Comparison of ENCODE assay signal across 26 cellular contexts in the genomic region with DNA sequence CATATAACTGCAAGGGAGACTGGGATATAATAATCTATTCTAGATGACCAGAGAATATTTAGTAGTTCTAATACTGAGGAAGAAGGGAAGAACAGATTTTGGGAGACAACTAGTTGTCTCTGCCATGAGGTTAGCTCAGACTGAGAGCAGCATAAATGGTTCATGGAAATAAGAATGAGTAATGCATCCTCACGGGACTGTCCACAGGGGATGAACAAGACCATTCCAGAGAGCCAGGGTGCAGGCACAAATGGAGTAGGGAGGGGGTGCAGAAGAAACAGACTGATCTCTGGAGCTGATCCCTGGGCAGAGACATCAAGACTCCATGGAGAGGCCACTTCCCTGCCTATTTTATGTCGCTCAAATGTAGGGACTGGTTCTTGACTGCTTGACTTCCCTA. TPM values are rescaled to one million over a fixed set of nuclear protein-coding genes. Genes with fewer than 3 reads are reported as not detected.
DNase-seq lines count a peak whose midpoint lies in the region; ATAC-seq and TF ChIP-seq lines count a peak whose summit lies in the region.
"Had no signal": no experiment of that assay in that cellular context is flagged by ENCODE, and none has a peak within 500 bp of the region (broad histone marks: within the 10 kb centered on the region; RNA-seq: fewer than 3 reads in every experiment).

No MANE protein-coding gene starts in this region.

- no peak for TF ChIP-seq CTCF in natural killer cell (IDR thresholded peaks at IDR 0.05)

- ATAC-seq in natural killer cell treated with Interleukin-12 subunit alpha and Interleukin-12 subunit beta and Interleukin-15 and Interleukin-18, amount 100 ng/mL, for 72 hours, result no peak
- ATAC-seq in natural killer cell, result no peak
- no peak for ATAC-seq in T-cell (replicated peaks in 1 of 4)
- no peak for ATAC-seq in GM19395 (IDR thresholded peaks at IDR 0.05; ENCODE audit: unreplicated experiment)
- ATAC-seq: activated CD8-positive, alpha-beta T cell treated with anti-CD3 and anti-CD28 coated beads, Interleukin-2, amount 10 ng/mL, durations not matched to agents 7 days and 5 days; body of pancreas; heart right ventricle; left colon; pancreas had no signal

- peaks cover 56 to 58% of the 10 kb centered on the region in 2 donors for H3K4me1 Mint-ChIP-seq in natural killer cell treated with Interleukin-12 subunit alpha and Interleukin-12 subunit beta and Interleukin-15 and Interleukin-18, amount 100 ng/mL, for 72 hours (ENCODE audit: low read depth in 2 of 2)
- H3K4me1 Mint-ChIP-seq in natural killer cell (peaks cover 52 to 65% of the 10 kb centered on the region in 2 donors), T-cell (peaks cover 88 to 94% (median 89%) of the 10 kb centered on the region in 3 donors), immature natural killer cell (peaks cover 68 to 83% of the 10 kb centered on the region in 2 donors)

- no peak overlapping the region for H3K4me3 Mint-ChIP-seq in natural killer cell treated with Interleukin-12 subunit alpha and Interleukin-12 subunit beta and Interleukin-15 and Interleukin-18, amount 100 ng/mL, for 72 hours
- H3K4me3 Mint-ChIP-seq in natural killer cell, result no peak overlapping the region
- H3K4me3 Mint-ChIP-seq in T-cell, result no peak overlapping the region
- H3K4me3 Mint-ChIP-seq in immature natural killer cell, result no peak overlapping the region
- H3K4me3 Mint-ChIP-seq: activated CD8-positive, alpha-beta T cell treated with anti-CD3 and anti-CD28 coated beads, Interleukin-2, amount 10 ng/mL, durations not matched to agents 7 days and 5 days had no signal

- intact Hi-C loops in natural killer cell (cut with micrococcal nuclease), result no loop called here

- peaks cover 30% of the 10 kb centered on the region for H3K36me3 Mint-ChIP-seq in natural killer cell treated with Interleukin-12 subunit alpha and Interleukin-12 subunit beta and Interleukin-15 and Interleukin-18, amount 100 ng/mL, for 72 hours
- H3K36me3 Mint-ChIP-seq in natural killer cell (peaks cover 33% of the 10 kb centered on the region), T-cell (peaks cover 71% of the 10 kb centered on the region), immature natural killer cell (peaks cover 41 to 67% (median 49%) of the 10 kb centered on the region in 3 donors)

- CTCF ChIA-PET in T-cell (lab: Charles Lee), result interaction anchor here in 1 of 2 donors (0.7 kb wide), 1 partner anchor 12 kb away, joined by 3 read pairs; no protein-coding TSS in a partner anchor

- no peak overlapping the region for H3K27ac Mint-ChIP-seq in natural killer cell treated with Interleukin-12 subunit alpha and Interleukin-12 subunit beta and Interleukin-15 and Interleukin-18, amount 100 ng/mL, for 72 hours
- H3K27ac Mint-ChIP-seq in natural killer cell (peak overlapping the region in 1 of 2 donors; percentile 50), T-cell (peak overlapping the region; percentile 62 to 80), immature natural killer cell (peak overlapping the region in 5 of 6 donors; percentile 18 to 76 (median 45))

- H3K27me3 Mint-ChIP-seq in natural killer cell treated with Interleukin-12 subunit alpha and Interleukin-12 subunit beta and Interleukin-15 and Interleukin-18, amount 100 ng/mL, for 72 hours, result no peaks in the 10 kb centered on the region
- no peaks in the 10 kb centered on the region for H3K27me3 Mint-ChIP-seq in natural killer cell (ENCODE audit: low read depth in 2 of 2)
- no peaks in the 10 kb centered on the region for H3K27me3 Mint-ChIP-seq in T-cell
- peaks cover 4 to 8% (median 6%) of the 10 kb centered on the region in 3 donors for H3K27me3 Mint-ChIP-seq in immature natural killer cell (ENCODE audit: low read depth in 3 of 3)

- no peaks in the 10 kb centered on the region for H3K9me3 Mint-ChIP-seq in natural killer cell treated with Interleukin-12 subunit alpha and Interleukin-12 subunit beta and Interleukin-15 and Interleukin-18, amount 100 ng/mL, for 72 hours
- H3K9me3 Mint-ChIP-seq in natural killer cell (no peaks in the 10 kb centered on the region), T-cell (no peaks in the 10 kb centered on the region), immature natural killer cell (no peaks in the 10 kb centered on the region)

- peak; percentile 46 for DNase-seq in natural killer cell treated with Interleukin-12 subunit alpha and Interleukin-12 subunit beta and Interleukin-15 and Interleukin-18, amount 100 ng/mL, for 72 hours (ENCODE audit: low spot score)
- DNase-seq in natural killer cell (no peak), T-cell (no peak), immature natural killer cell (no peak), kidney tubule cell (ENCODE audit: low spot score) (no peak), cerebellar nuclear complex (lab: John Stamatoyannopoulos, UW) (no peak)
- DNase-seq: activated CD8-positive, alpha-beta T cell treated with anti-CD3 and anti-CD28 coated beads, Interleukin-2, amount 10 ng/mL, durations not matched to agents 7 days and 5 days; body of pancreas; foreskin fibroblast; GDM1; heart right ventricle; left colon; NCI-H1105 treated with DMSO at 0.1 percent for 48 hours; NCI-H2081; NCI-H82; pancreas; SK-N-SH; stimulated activated CD4-positive, alpha-beta T cell treated with anti-CD3 and anti-CD28 coated beads, Interleukin-4, amount 100 ng/mL, for 1 hour; stimulated activated naive CD4-positive, alpha-beta T cell; T-helper 9 cell; testis had no signal

- POLR2A ChIA-PET in T-cell (lab: Charles Lee), result interaction anchor here (0.6 to 1.5 kb wide), 2 partner anchors 13 to 88 kb away, joined by 3 read pairs; no protein-coding TSS in a partner anchor

RNA-seq across cellular contexts. Expression of a gene that starts 30.4 kb away (rescaled TPM):
- total RNA-seq in natural killer cell treated with Interleukin-12 subunit alpha and Interleukin-12 subunit beta and Interleukin-15 and Interleukin-18, amount 100 ng/mL, for 72 hours, result 100 to 1,000 TPM; 190 to 316 TPM
- 100 to 1,000 TPM; 320 to 563 (median 535) TPM for total RNA-seq in natural killer cell
- total RNA-seq in T-cell, result 100 to 1,000 TPM; 390 to 711 (median 496) TPM
- polyA plus RNA-seq in immature natural killer cell, result 100 to 1,000 TPM in 1 of 3 donors, 10 to 100 TPM in 2; 18.2 to 151 (median 32.8) TPM

RNA-seq across cellular contexts. Expression of a gene that starts 58.0 kb away (rescaled TPM):
- total RNA-seq in natural killer cell treated with Interleukin-12 subunit alpha and Interleukin-12 subunit beta and Interleukin-15 and Interleukin-18, amount 100 ng/mL, for 72 hours, result not detected
- total RNA-seq in natural killer cell, result under 1 TPM in 1 of 3 donors, not detected in 2; 0.14 TPM
- total RNA-seq in T-cell, result under 1 TPM in 3 of 5 donors, not detected in 2; 0.18 to 0.25 (median 0.19) TPM
- polyA plus RNA-seq in immature natural killer cell, result under 1 TPM in 1 of 3 donors, not detected in 2; 0.22 TPM
- total RNA-seq: activated CD8-positive, alpha-beta T cell treated with anti-CD3 and anti-CD28 coated beads, Interleukin-2, amount 10 ng/mL, durations not matched to agents 7 days and 5 days; chondrocyte; M059J; myocyte; right atrium auricular region had no signal
- polyA plus RNA-seq: SK-N-SH had no signal

Comparison
In these comparisons a context has a peak if more than half of its experiments do, and no peak if none do; other contexts are left out.
1. H3K27ac Mint-ChIP-seq: peak in T-cell (2 of 2) and immature natural killer cell (5 of 6); none in natural killer cell treated with Interleukin-12 subunit alpha and Interleukin-12 subunit beta and Interleukin-15 and Interleukin-18, amount 100 ng/mL, for 72 hours (0 of 2).